1 cellular context compared by ENCODE assay signal in genomic region chr10:45250376-45251075, GRCh38.
TF ChIP-seq lines count a peak whose summit lies in the region.

No MANE protein-coding gene starts in this region.

TF ChIP-seq in K562, 482 proteins besides CTCF, POLR2A, EP300 and RAD21:
- TF ChIP-seq MBD1 (CRISPR knock-in tag; IDR thresholded peaks at IDR 0.05): peak; percentile 92
- TF ChIP-seq RFX1 (IDR thresholded peaks at IDR 0.05): peak; percentile 70
- TF ChIP-seq ZNF316 (IDR thresholded peaks at IDR 0.05): 0 out of 2 replicates have a peak, but pooled peaks have one; percentile 1
- TF ChIP-seq OTX1 (CRISPR knock-in tag; IDR thresholded peaks at IDR 0.05): peak; percentile 45; the same call in 1 of the 2 replicates
